8 cellular contexts compared by ENCODE assay signal in the genomic region with DNA sequence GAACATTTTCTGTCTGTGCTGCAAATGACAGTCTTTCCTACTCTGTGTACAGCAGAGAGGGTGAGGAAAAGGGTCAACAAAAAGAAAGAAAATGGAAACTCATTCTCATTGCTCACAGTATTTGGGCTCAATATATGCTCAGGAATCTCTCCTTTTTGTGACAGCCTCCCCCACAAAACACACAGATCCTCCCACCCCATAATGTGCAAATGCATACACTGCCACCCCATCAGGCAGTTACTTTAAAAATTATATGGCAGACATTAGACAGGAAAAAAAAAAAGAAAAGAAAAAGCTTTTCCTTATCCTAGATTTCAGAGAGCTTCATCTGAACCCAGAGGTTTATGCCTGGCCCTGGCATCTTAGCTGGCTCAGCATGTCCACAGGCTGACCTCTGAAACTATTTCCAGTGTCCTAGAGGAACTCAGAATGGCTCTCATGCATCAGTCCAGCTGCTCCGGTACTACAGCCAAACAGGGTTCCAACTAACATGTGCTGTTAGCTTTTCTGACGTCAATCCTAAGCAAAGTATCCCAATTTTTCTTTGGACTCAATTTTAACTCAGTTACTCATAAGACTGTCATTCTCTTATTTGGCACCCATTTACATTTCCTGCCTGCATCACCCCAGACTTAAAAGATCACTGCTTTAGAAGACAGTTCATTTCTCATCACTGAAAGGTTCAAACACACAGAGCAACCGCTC.
DNase-seq lines count a peak whose midpoint lies in the region; ATAC-seq and TF ChIP-seq lines count a peak whose summit lies in the region.

No MANE protein-coding gene starts in this region.

- POLR2A ChIA-PET in BJ (lab: Charles Lee) (interaction anchor here (0.8 kb wide), 1 partner anchor 31 kb away, joined by 4 read pairs; no protein-coding TSS in a partner anchor), SK-N-SH (lab: Yijun Ruan, JAX) (interaction anchor here (0.6 kb wide), 1 partner anchor 167 kb away, joined by 6 read pairs; no protein-coding TSS in a partner anchor)

- peak overlapping the region; percentile 59 for H3K4me2 ChIP-seq in SK-N-SH

- peaks cover 24 to 54% of the 10 kb centered on the region in 2 experiments for H3K4me1 ChIP-seq in SK-N-SH (ENCODE audit: control insufficient read depth in 1 of 2, insufficient read depth in 2 of 2, low read depth in 1 of 2, low read length in 1 of 2)

- H2AFZ ChIP-seq in SK-N-SH (ENCODE audit: low read depth): no peak overlapping the region

- peak in 1 of 2 experiments; percentile 81; a peak in 2 of 4 replicates for TF ChIP-seq EP300 in SK-N-SH (IDR thresholded peaks at IDR 0.05; ENCODE audit: borderline replicate concordance in 1 of 2, low read depth in 1 of 2, low read length in 1 of 2)

- peak overlapping the region; percentile 29 to 92; a peak in 3 of 4 replicates for H3K27ac ChIP-seq in SK-N-SH (ENCODE audit: low read depth in 2 of 2, low read length in 1 of 2)

- peaks cover 90% of the 10 kb centered on the region for H4K20me1 ChIP-seq in SK-N-SH (ENCODE audit: insufficient read depth)

- peak overlapping the region; percentile 58; the same call in 1 of the 2 replicates for H3K9ac ChIP-seq in SK-N-SH

- H3K36me3 ChIP-seq in BJ (ENCODE audit: control insufficient read depth, insufficient read depth, low read length): no peaks in the 10 kb centered on the region
- peaks cover 0 to 3% of the 10 kb centered on the region in 2 experiments for H3K36me3 ChIP-seq in SK-N-SH (replicated peaks in 1 of 2; ENCODE audit: control insufficient read depth in 1 of 2, insufficient read depth in 2 of 2, low read length in 1 of 2)

- H3K4me3 ChIP-seq in BJ (ENCODE audit: low read depth, low read length): no peak overlapping the region
- H3K4me3 ChIP-seq in SK-N-SH (ENCODE audit: low read depth in 2 of 2, low read length in 1 of 2): peak overlapping the region in 1 of 2 experiments; percentile 37; a peak in 1 of 4 replicates

- TF ChIP-seq CTCF in BJ (IDR thresholded peaks at IDR 0.05; ENCODE audit: insufficient read depth, low read depth, low read length) (no peak), SK-N-SH (IDR thresholded peaks at IDR 0.05) (no peak), omental fat pad (IDR thresholded peaks at IDR 0.05) (no peak)

- ATAC-seq in omental fat pad (ENCODE audit: low FRiP score) (peak; percentile 82), GM21786 (IDR thresholded peaks at IDR 0.05; ENCODE audit: unreplicated experiment) (no peak)

- H3K9me2 ChIP-seq in SK-N-SH: no peaks in the 10 kb centered on the region

- CTCF ChIA-PET in BJ (lab: Yijun Ruan, JAX): interaction anchor here (1.0 to 1.3 kb wide), 3 partner anchors 24 to 357 kb away, joined by 3 to 4 read pairs (median 3); no protein-coding TSS in a partner anchor
- CTCF ChIA-PET in SK-N-SH (lab: Yijun Ruan, JAX): interaction anchor here (0.9 to 1.2 kb wide), 2 partner anchors 10 to 607 kb away, joined by 3 to 4 read pairs; no protein-coding TSS in a partner anchor

- TF ChIP-seq RAD21 in SK-N-SH (IDR thresholded peaks at IDR 0.05; ENCODE audit: low read length): no peak

- H3K79me2 ChIP-seq in SK-N-SH (ENCODE audit: insufficient read depth): peaks cover 100% of the 10 kb centered on the region

- peaks cover 68% of the 10 kb centered on the region for H3F3A ChIP-seq in SK-N-SH (replicated peaks; ENCODE audit: insufficient read depth)

- WGBS in SK-N-SH (ENCODE audit: low lambda C conversion rate): 10% methylated on average over 3 of the region's 3 CpGs

- DNase-seq in BJ (ENCODE audit: low read depth) (peak; percentile 96), SK-N-SH (no peak), fibroblast of gingiva (ENCODE audit: low read depth) (peak; percentile 99), omental fat pad (ENCODE audit: low spot score) (no peak), Kasumi-1 (lab: John Stamatoyannopoulos, UW) (no peak), NCI-H1105 treated with DMSO at 0.1 percent for 48 hours (lab: John Stamatoyannopoulos, UW) (no peak), HUDEP-2 (lab: John Stamatoyannopoulos, UW; ENCODE audit: unreplicated experiment in 76 of 76) (no peak)

- H3K9me3 ChIP-seq in SK-N-SH: no peaks in the 10 kb centered on the region

- H3K27me3 ChIP-seq in BJ (ENCODE audit: control insufficient read depth, insufficient read depth, low read length) (no peaks in the 10 kb centered on the region), SK-N-SH (ENCODE audit: insufficient read depth) (no peaks in the 10 kb centered on the region)

TF ChIP-seq in SK-N-SH, 30 proteins besides CTCF, POLR2A, EP300 and RAD21:
- TF ChIP-seq, protein P1, sequence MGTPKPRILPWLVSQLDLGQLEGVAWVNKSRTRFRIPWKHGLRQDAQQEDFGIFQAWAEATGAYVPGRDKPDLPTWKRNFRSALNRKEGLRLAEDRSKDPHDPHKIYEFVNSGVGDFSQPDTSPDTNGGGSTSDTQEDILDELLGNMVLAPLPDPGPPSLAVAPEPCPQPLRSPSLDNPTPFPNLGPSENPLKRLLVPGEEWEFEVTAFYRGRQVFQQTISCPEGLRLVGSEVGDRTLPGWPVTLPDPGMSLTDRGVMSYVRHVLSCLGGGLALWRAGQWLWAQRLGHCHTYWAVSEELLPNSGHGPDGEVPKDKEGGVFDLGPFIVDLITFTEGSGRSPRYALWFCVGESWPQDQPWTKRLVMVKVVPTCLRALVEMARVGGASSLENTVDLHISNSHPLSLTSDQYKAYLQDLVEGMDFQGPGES (IDR thresholded peaks at IDR 0.05; ENCODE audit: low read depth, low read length): no peak
- TF ChIP-seq NRF1 (IDR thresholded peaks at IDR 0.05; ENCODE audit: low read depth, low read length) (no peak), RXRA (IDR thresholded peaks at IDR 0.05; ENCODE audit: borderline replicate concordance, low read depth) (peak; percentile 77; the same call in 1 of the 2 replicates), NFIC (IDR thresholded peaks at IDR 0.05; ENCODE audit: borderline replicate concordance) (peak; percentile 95), YY1 (IDR thresholded peaks at IDR 0.05; ENCODE audit: low read depth) (no peak), MEF2A (IDR thresholded peaks at IDR 0.05; ENCODE audit: borderline replicate concordance, low read depth) (peak; percentile 82), FOXM1 (IDR thresholded peaks at IDR 0.05; ENCODE audit: low read depth) (0 out of 2 replicates have a peak, but pooled peaks have one; percentile 40), EZH2phosphoT487 (IDR thresholded peaks at IDR 0.05; ENCODE audit: borderline replicate concordance, low read depth) (no peak), ELF1 (IDR thresholded peaks at IDR 0.05) (0 out of 2 replicates have a peak, but pooled peaks have one; percentile 11), FOSL2 (IDR thresholded peaks at IDR 0.05; ENCODE audit: borderline replicate concordance, low read depth) (peak; percentile 80), MXI1 (IDR thresholded peaks at IDR 0.05; ENCODE audit: low read depth, low read length) (no peak), JUND (IDR thresholded peaks at IDR 0.05) (peak; percentile 77), GABPA (IDR thresholded peaks at IDR 0.05; ENCODE audit: low read depth) (no peak), TEAD4 (IDR thresholded peaks at IDR 0.05; ENCODE audit: borderline replicate concordance, insufficient read depth) (peak; percentile 70; the same call in 1 of the 2 replicates), TCF12 (IDR thresholded peaks at IDR 0.05) (peak; percentile 87)
- TF ChIP-seq, protein P2, sequence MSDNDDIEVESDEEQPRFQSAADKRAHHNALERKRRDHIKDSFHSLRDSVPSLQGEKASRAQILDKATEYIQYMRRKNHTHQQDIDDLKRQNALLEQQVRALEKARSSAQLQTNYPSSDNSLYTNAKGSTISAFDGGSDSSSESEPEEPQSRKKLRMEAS (IDR thresholded peaks at IDR 0.05; ENCODE audit: low read depth): peak; percentile 88
- TF ChIP-seq, protein P3, sequence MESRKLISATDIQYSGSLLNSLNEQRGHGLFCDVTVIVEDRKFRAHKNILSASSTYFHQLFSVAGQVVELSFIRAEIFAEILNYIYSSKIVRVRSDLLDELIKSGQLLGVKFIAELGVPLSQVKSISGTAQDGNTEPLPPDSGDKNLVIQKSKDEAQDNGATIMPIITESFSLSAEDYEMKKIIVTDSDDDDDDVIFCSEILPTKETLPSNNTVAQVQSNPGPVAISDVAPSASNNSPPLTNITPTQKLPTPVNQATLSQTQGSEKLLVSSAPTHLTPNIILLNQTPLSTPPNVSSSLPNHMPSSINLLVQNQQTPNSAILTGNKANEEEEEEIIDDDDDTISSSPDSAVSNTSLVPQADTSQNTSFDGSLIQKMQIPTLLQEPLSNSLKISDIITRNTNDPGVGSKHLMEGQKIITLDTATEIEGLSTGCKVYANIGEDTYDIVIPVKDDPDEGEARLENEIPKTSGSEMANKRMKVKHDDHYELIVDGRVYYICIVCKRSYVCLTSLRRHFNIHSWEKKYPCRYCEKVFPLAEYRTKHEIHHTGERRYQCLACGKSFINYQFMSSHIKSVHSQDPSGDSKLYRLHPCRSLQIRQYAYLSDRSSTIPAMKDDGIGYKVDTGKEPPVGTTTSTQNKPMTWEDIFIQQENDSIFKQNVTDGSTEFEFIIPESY (IDR thresholded peaks at IDR 0.05; ENCODE audit: borderline replicate concordance, low read depth): 0 out of 2 replicates have a peak, but pooled peaks have one; percentile 32
- TF ChIP-seq, protein P4, sequence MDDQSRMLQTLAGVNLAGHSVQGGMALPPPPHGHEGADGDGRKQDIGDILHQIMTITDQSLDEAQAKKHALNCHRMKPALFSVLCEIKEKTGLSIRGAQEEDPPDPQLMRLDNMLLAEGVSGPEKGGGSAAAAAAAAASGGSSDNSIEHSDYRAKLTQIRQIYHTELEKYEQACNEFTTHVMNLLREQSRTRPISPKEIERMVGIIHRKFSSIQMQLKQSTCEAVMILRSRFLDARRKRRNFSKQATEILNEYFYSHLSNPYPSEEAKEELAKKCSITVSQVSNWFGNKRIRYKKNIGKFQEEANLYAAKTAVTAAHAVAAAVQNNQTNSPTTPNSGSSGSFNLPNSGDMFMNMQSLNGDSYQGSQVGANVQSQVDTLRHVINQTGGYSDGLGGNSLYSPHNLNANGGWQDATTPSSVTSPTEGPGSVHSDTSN (IDR thresholded peaks at IDR 0.05): peak; percentile 88

Comparison
In these comparisons a context has a peak if more than half of its experiments do, and no peak if none do; other contexts are left out.
1. DNase-seq: peak in BJ (single experiment) and fibroblast of gingiva (single experiment); none in SK-N-SH (single experiment), omental fat pad (single experiment), Kasumi-1 (0 of 2), NCI-H1105 treated with DMSO at 0.1 percent for 48 hours (single experiment) and HUDEP-2 (0 of 76).